8 cellular contexts compared by ENCODE assay signal in genomic region chr3:11846281-11847034, GRCh38. TPM values are rescaled to one million over a fixed set of nuclear protein-coding genes. Genes with fewer than 3 reads are reported as not detected.
DNase-seq lines count a peak whose midpoint lies in the region; ATAC-seq and TF ChIP-seq lines count a peak whose summit lies in the region.

TAMM41 (minus strand) TSS chr3:11846885; CDS start chr3:11846636, 249 bp downstream.

- peak within 1 kb of the TSS; percentile 99 for H3K27ac Mint-ChIP-seq in chondrocyte (ENCODE audit: unreplicated experiment)

- peak within 1 kb of the TSS; percentile 100 for H3K4me3 Mint-ChIP-seq in chondrocyte (ENCODE audit: unreplicated experiment)

- H3K36me3 Mint-ChIP-seq in chondrocyte (ENCODE audit: low read depth): peaks cover 15% of the 10 kb centered on the region

- H3K27me3 Mint-ChIP-seq in chondrocyte (ENCODE audit: low read depth): peaks cover 6% of the 10 kb centered on the region

- peak; percentile 92 to 97 for DNase-seq in AML-193 (lab: John Stamatoyannopoulos, UW)
- DNase-seq in NCI-H446 (lab: John Stamatoyannopoulos, UW): peak; percentile 42 to 83
- DNase-seq in activated CD4-positive, alpha-beta T cell treated with anti-CD3 and anti-CD28 coated beads for 1 hour: peak; percentile 81
- peak; percentile 95 for DNase-seq in chondrocyte (ENCODE audit: low spot score)
- DNase-seq in kidney glomerular epithelial cell (lab: John Stamatoyannopoulos, UW): peak; percentile 74
- DNase-seq in stimulated activated CD4-positive, alpha-beta T cell treated with anti-CD3 and anti-CD28 coated beads, Interleukin-1b, Interleukin-23, amount 100 ng/mL, for 1 hour (ENCODE audit: low read depth in 2 of 2): peak; percentile 68 to 69

- H3K4me1 Mint-ChIP-seq in chondrocyte (ENCODE audit: low read depth): peaks cover 26% of the 10 kb centered on the region

- ATAC-seq in GM19023 (IDR thresholded peaks at IDR 0.05; ENCODE audit: unreplicated experiment) (peak; percentile 100), HG03280 (IDR thresholded peaks at IDR 0.05; ENCODE audit: unreplicated experiment) (peak; percentile 100)

- H3K9me3 Mint-ChIP-seq in chondrocyte (ENCODE audit: low read depth): no peaks in the 10 kb centered on the region

- peak; percentile 83 for TF ChIP-seq CTCF in chondrocyte (IDR thresholded peaks at IDR 0.05)

RNA-seq across cellular contexts. Expression of gene TAMM41, which starts in this region (rescaled TPM):
- total RNA-seq in chondrocyte: 11.2 to 15.9 TPM (median 13.3 TPM) in 3 replicates

Comparison
In these comparisons a context has a peak if more than half of its experiments do, and no peak if none do; other contexts are left out.
1. Peak in every context shown above with its lines: DNase-seq and ATAC-seq.